Comparison of ENCODE assay signal across 8 cellular contexts in genomic region chr4:4860803-4861591, GRCh38. TPM values are rescaled to one million over a fixed set of nuclear protein-coding genes. Genes with fewer than 3 reads are reported as not detected.
DNase-seq lines count a peak whose midpoint lies in the region; ATAC-seq and FAIRE-seq lines count a peak whose summit lies in the region.

No MANE protein-coding gene starts in this region.

- peaks cover 7% of the 10 kb centered on the region for H3K4me1 ChIP-seq in thymus (ENCODE audit: control insufficient read depth, insufficient read depth, low read length)

- H3K4me1 Mint-ChIP-seq in activated CD4-positive, alpha-beta T cell treated with anti-CD3 and anti-CD28 coated beads, Interleukin-2, amount 10 ng/mL, durations not matched to agents 24 days and 14 days, result peaks cover 9% of the 10 kb centered on the region

- intact Hi-C loops in activated CD4-positive, alpha-beta T cell treated with anti-CD3 and anti-CD28 coated beads, Interleukin-2, amount 10 ng/mL, durations not matched to agents 24 days and 14 days (cut with micrococcal nuclease), result loop anchor here (5.0 kb wide), 2 partner anchors 191 to 1031 kb away; partner anchors contain the start of genes CRMP1 and STK32B

- H3K4me3 Mint-ChIP-seq in activated CD4-positive, alpha-beta T cell treated with anti-CD3 and anti-CD28 coated beads, Interleukin-2, amount 10 ng/mL, durations not matched to agents 24 days and 14 days, result peak overlapping the region; percentile 66

- ATAC-seq in HG02798 (IDR thresholded peaks at IDR 0.05; ENCODE audit: poor library complexity, unreplicated experiment), result no peak

- H3K27ac Mint-ChIP-seq in activated CD4-positive, alpha-beta T cell treated with anti-CD3 and anti-CD28 coated beads, Interleukin-2, amount 10 ng/mL, durations not matched to agents 24 days and 14 days, result peak overlapping the region; percentile 4

- H3K4me3 ChIP-seq in thymus (ENCODE audit: low read length), result peak overlapping the region; percentile 43

- H3K27me3 Mint-ChIP-seq in activated CD4-positive, alpha-beta T cell treated with anti-CD3 and anti-CD28 coated beads, Interleukin-2, amount 10 ng/mL, durations not matched to agents 24 days and 14 days, result peaks cover 72% of the 10 kb centered on the region

- WGBS in thymus, result 5% methylated on average over 39 of the region's 39 CpGs

- peaks cover 6% of the 10 kb centered on the region for H3K9me3 Mint-ChIP-seq in activated CD4-positive, alpha-beta T cell treated with anti-CD3 and anti-CD28 coated beads, Interleukin-2, amount 10 ng/mL, durations not matched to agents 24 days and 14 days

- no peaks in the 10 kb centered on the region for H3K9me3 ChIP-seq in thymus (ENCODE audit: control insufficient read depth)

- H3K36me3 Mint-ChIP-seq in activated CD4-positive, alpha-beta T cell treated with anti-CD3 and anti-CD28 coated beads, Interleukin-2, amount 10 ng/mL, durations not matched to agents 24 days and 14 days (ENCODE audit: low read depth), result peaks cover 6% of the 10 kb centered on the region

- H3K27ac ChIP-seq in thymus (ENCODE audit: low read depth), result no peak overlapping the region

- DNase-seq in activated CD4-positive, alpha-beta T cell treated with anti-CD3 and anti-CD28 coated beads, Interleukin-2, amount 10 ng/mL, durations not matched to agents 24 days and 14 days, result no peak
- DNase-seq in activated CD4-positive, alpha-beta T cell treated with anti-CD3 and anti-CD28 coated beads, Interleukin-2, amount 50 U/mL, for 48 hours, result no peak
- DNase-seq in amniotic stem cell (lab: John Stamatoyannopoulos, UW), result peak; percentile 54
- peak; percentile 18 for DNase-seq in kidney tubule cell (ENCODE audit: low spot score)
- DNase-seq in activated CD4-positive, CD25-positive, alpha-beta regulatory T cell treated with anti-CD3 and anti-CD28 coated beads, Interleukin-2, amount 50 U/mL, for 72 hours, result no peak
- DNase-seq in RCC 7860 (ENCODE audit: low spot score), result no peak

- no peak for FAIRE-seq in RCC 7860 (lab: Jason Lieb, UNC)

- H3K36me3 ChIP-seq in thymus (ENCODE audit: control insufficient read depth, insufficient read depth), result no peaks in the 10 kb centered on the region

- peaks cover 92% of the 10 kb centered on the region for H3K27me3 ChIP-seq in thymus (ENCODE audit: control insufficient read depth, insufficient read depth)

RNA-seq across cellular contexts. Expression of gene MSX1, which starts 1.5 kb away (rescaled TPM):
- total RNA-seq in activated CD4-positive, alpha-beta T cell treated with anti-CD3 and anti-CD28 coated beads, Interleukin-2, amount 10 ng/mL, durations not matched to agents 24 days and 14 days, result not detected in 2 replicates
- polyA plus RNA-seq in thymus, result 1.8 TPM

Comparison
In these comparisons a context has a peak if more than half of its experiments do, and no peak if none do; other contexts are left out.
1. DNase-seq: peak in amniotic stem cell (single experiment) and kidney tubule cell (single experiment); none in activated CD4-positive, alpha-beta T cell treated with anti-CD3 and anti-CD28 coated beads, Interleukin-2, amount 10 ng/mL, durations not matched to agents 24 days and 14 days (single experiment), activated CD4-positive, alpha-beta T cell treated with anti-CD3 and anti-CD28 coated beads, Interleukin-2, amount 50 U/mL, for 48 hours (0 of 2), activated CD4-positive, CD25-positive, alpha-beta regulatory T cell treated with anti-CD3 and anti-CD28 coated beads, Interleukin-2, amount 50 U/mL, for 72 hours (single experiment) and RCC 7860 (single experiment).